Comparison of ENCODE assay signal across 2 cellular contexts in genomic region chr17:48568499-48569259, GRCh38.
TF ChIP-seq lines count a peak whose summit lies in the region.

No MANE protein-coding gene starts in this region.

TF ChIP-seq in A549, 52 proteins besides CTCF, POLR2A, EP300 and RAD21:
- no peak for TF ChIP-seq PHF8 (IDR thresholded peaks at IDR 0.05; ENCODE audit: borderline replicate concordance, low read depth)
- no peak for TF ChIP-seq RNF2 (IDR thresholded peaks at IDR 0.05; ENCODE audit: borderline replicate concordance, low read depth)
- TF ChIP-seq MAFK (IDR thresholded peaks at IDR 0.05; ENCODE audit: partially characterized antibody), result peak; percentile 92

TF ChIP-seq in HepG2, 621 proteins besides CTCF, POLR2A, EP300 and RAD21:
- TF ChIP-seq ZFP36L1 (CRISPR knock-in tag; IDR thresholded peaks at IDR 0.05) (no peak), ZBTB20 (CRISPR knock-in tag; IDR thresholded peaks at IDR 0.05; ENCODE audit: borderline replicate concordance, low read depth) (no peak), ZNF740 (CRISPR knock-in tag; IDR thresholded peaks at IDR 0.05) (no peak), ZNF510 (CRISPR knock-in tag; IDR thresholded peaks at IDR 0.05; ENCODE audit: low read depth) (no peak), MZF1 (CRISPR knock-in tag; IDR thresholded peaks at IDR 0.05; ENCODE audit: borderline replicate concordance) (no peak), ZNF367 (CRISPR knock-in tag; IDR thresholded peaks at IDR 0.05; ENCODE audit: borderline replicate concordance) (no peak), SETDB1 (CRISPR knock-in tag; IDR thresholded peaks at IDR 0.05; ENCODE audit: borderline replicate concordance) (no peak), NR2F1 (CRISPR knock-in tag; IDR thresholded peaks at IDR 0.05) (no peak), ZBTB7A (CRISPR knock-in tag; IDR thresholded peaks at IDR 0.05) (no peak), ZBTB49 (CRISPR knock-in tag; IDR thresholded peaks at IDR 0.05; ENCODE audit: borderline replicate concordance) (no peak), RORA (CRISPR knock-in tag; IDR thresholded peaks at IDR 0.05) (no peak), RAD51 (IDR thresholded peaks at IDR 0.05; ENCODE audit: borderline replicate concordance) (peak; percentile 82), CERS6 (CRISPR knock-in tag; IDR thresholded peaks at IDR 0.05) (no peak), ZNF512B (CRISPR knock-in tag; IDR thresholded peaks at IDR 0.05; ENCODE audit: borderline replicate concordance) (no peak), ZSCAN12 (CRISPR knock-in tag; IDR thresholded peaks at IDR 0.05) (no peak), SKIL (CRISPR knock-in tag; IDR thresholded peaks at IDR 0.05; ENCODE audit: borderline replicate concordance) (no peak), KDM3A (CRISPR knock-in tag; IDR thresholded peaks at IDR 0.05; ENCODE audit: low read depth) (no peak), USF2 (IDR thresholded peaks at IDR 0.05; ENCODE audit: low read depth, low read length) (peak; percentile 16; the same call in 1 of the 2 replicates), USF2 (CRISPR knock-in tag; IDR thresholded peaks at IDR 0.05; ENCODE audit: borderline replicate concordance) (no peak), CREB1 (IDR thresholded peaks at IDR 0.05) (no peak), CREB1 (CRISPR knock-in tag; IDR thresholded peaks at IDR 0.05) (no peak), MAFF (IDR thresholded peaks at IDR 0.05; ENCODE audit: low read depth, low read length) (peak; percentile 62), RFX5 (IDR thresholded peaks at IDR 0.05; ENCODE audit: low read depth, low read length) (no peak), ZNF343 (CRISPR knock-in tag; IDR thresholded peaks at IDR 0.05) (no peak), HNRNPK (IDR thresholded peaks at IDR 0.05; ENCODE audit: low read depth, low read length, poor library complexity, severe bottlenecking) (peak; percentile 15), MAFK (conservative IDR thresholded peaks at IDR 0.05 in 1 of 2, IDR thresholded peaks at IDR 0.05 in 1 of 2; ENCODE audit: low read length in 2 of 2) (peak; percentile 61 to 74; a peak in 3 of 4 replicates)
- TF ChIP-seq, protein P1, sequence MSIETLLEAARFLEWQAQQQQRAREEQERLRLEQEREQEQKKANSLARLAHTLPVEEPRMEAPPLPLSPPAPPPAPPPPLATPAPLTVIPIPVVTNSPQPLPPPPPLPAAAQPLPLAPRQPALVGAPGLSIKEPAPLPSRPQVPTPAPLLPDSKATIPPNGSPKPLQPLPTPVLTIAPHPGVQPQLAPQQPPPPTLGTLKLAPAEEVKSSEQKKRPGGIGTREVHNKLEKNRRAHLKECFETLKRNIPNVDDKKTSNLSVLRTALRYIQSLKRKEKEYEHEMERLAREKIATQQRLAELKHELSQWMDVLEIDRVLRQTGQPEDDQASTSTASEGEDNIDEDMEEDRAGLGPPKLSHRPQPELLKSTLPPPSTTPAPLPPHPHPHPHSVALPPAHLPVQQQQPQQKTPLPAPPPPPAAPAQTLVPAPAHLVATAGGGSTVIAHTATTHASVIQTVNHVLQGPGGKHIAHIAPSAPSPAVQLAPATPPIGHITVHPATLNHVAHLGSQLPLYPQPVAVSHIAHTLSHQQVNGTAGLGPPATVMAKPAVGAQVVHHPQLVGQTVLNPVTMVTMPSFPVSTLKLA (IDR thresholded peaks at IDR 0.05), result no peak
